Comparison of ENCODE assay signal across 10 cellular contexts in genomic region chr20:59938696-59939051, GRCh38. TPM values are rescaled to one million over a fixed set of nuclear protein-coding genes. Genes with fewer than 3 reads are reported as not detected.
DNase-seq lines count a peak whose midpoint lies in the region; ATAC-seq, FAIRE-seq and TF ChIP-seq lines count a peak whose summit lies in the region.
"Had no signal": no experiment of that assay in that cellular context is flagged by ENCODE, and none has a peak within 500 bp of the region (broad histone marks: within the 10 kb centered on the region; RNA-seq: fewer than 3 reads in every experiment).

No MANE protein-coding gene starts in this region.

- no peaks in the 10 kb centered on the region for H3K27me3 ChIP-seq in esophagus (ENCODE audit: control insufficient read depth in 1 of 2, insufficient read depth in 2 of 2, low read length in 2 of 2)
- no peaks in the 10 kb centered on the region for H3K27me3 ChIP-seq in psoas muscle (ENCODE audit: insufficient read depth in 3 of 3, low read length in 2 of 3)
- H3K27me3 ChIP-seq: SJCRH30 had no signal

- POLR2A ChIA-PET in RWPE1 (lab: Yijun Ruan, JAX; ENCODE audit: low non-redundant PET): no interaction called here

- H3K9me3 ChIP-seq in esophagus (ENCODE audit: control insufficient read depth in 2 of 2, insufficient read depth in 1 of 2, low read depth in 1 of 2, low read length in 1 of 2): peaks cover 0 to 3% of the 10 kb centered on the region in 2 donors
- H3K9me3 ChIP-seq in psoas muscle: no peaks in the 10 kb centered on the region
- H3K9me3 ChIP-seq: SJCRH30 had no signal

- H3K36me3 ChIP-seq in esophagus (ENCODE audit: control insufficient read depth in 2 of 2, insufficient read depth in 2 of 2, low read length in 1 of 2) (no peaks in the 10 kb centered on the region), psoas muscle (ENCODE audit: insufficient read depth in 1 of 2, low read depth in 1 of 2) (peaks cover 0 to 15% of the 10 kb centered on the region in 2 donors)

- H3K4me3 ChIP-seq in esophagus (ENCODE audit: low read depth in 1 of 2, low read length in 2 of 2) (peak overlapping the region; percentile 81 to 87), psoas muscle (peak overlapping the region; percentile 85)
- H3K4me3 ChIP-seq: SJCRH30 had no signal

- H3K4me1 ChIP-seq in esophagus (ENCODE audit: control insufficient read depth in 2 of 2, insufficient read depth in 2 of 2, low read length in 1 of 2) (peaks cover 9% of the 10 kb centered on the region in 2 donors), psoas muscle (peaks cover 55% of the 10 kb centered on the region)

- 74 to 75% methylated on average over 7 of the region's 7 CpGs for WGBS in esophagus, 2 donors
- WGBS in psoas muscle, 3 donors: 61 to 69% (median 64%) methylated on average over 7 of the region's 7 CpGs

- TF ChIP-seq CTCF in RWPE1 (conservative IDR thresholded peaks at IDR 0.05; ENCODE audit: low read depth): no peak
- TF ChIP-seq CTCF in psoas muscle (IDR thresholded peaks at IDR 0.05): no peak

- DNase-seq in ELR (ENCODE audit: low read depth) (peak; percentile 60), RWPE1 (ENCODE audit: low spot score) (no peak), psoas muscle (peak; percentile 76 to 90), urothelium cell line (ENCODE audit: low spot score) (no peak), frontal cortex (ENCODE audit: low spot score in 2 of 2) (no peak), iPS-NIHi7 (ENCODE audit: extremely low spot score) (no peak)
- DNase-seq: effector CD8-positive, alpha-beta T cell had no signal

- H3K27ac ChIP-seq in RWPE1 (peak overlapping the region; percentile 97), esophagus (ENCODE audit: low read depth in 2 of 2, low read length in 1 of 2) (no peak overlapping the region), psoas muscle (peak overlapping the region; percentile 96)
- H3K27ac ChIP-seq: SJCRH30 had no signal

- intact Hi-C loops in psoas muscle (cut with DNase I): loop anchor here in 1 of 2 donors (5.0 kb wide), 1 partner anchor 119 kb away; no protein-coding TSS in a partner anchor

- CTCF ChIA-PET in RWPE1 (lab: Yijun Ruan, JAX): interaction anchor here (0.7 to 1.7 kb wide), 3 partner anchors 88 to 367 kb away, joined by 3 to 6 read pairs (median 4); no protein-coding TSS in a partner anchor

- FAIRE-seq in urothelium cell line (lab: Jason Lieb, UNC) (no peak), frontal cortex (lab: Jason Lieb, UNC) (no peak)

- peak; percentile 66 to 74 (median 70) for ATAC-seq in psoas muscle
- ATAC-seq in HG02678 (IDR thresholded peaks at IDR 0.05; ENCODE audit: unreplicated experiment): no peak

RNA-seq across cellular contexts. Expression of gene PPP1R3D, which starts 1.4 kb away (rescaled TPM):
- 1 to 10 TPM; 5.1 to 5.7 TPM for polyA plus RNA-seq in esophagus
- 1 to 10 TPM; 4.6 to 8.8 (median 7.0) TPM for total RNA-seq in psoas muscle
- 10 to 100 TPM in 1 of 3 donors, 1 to 10 TPM in 2; 2.0 to 14.7 (median 4.3) TPM for polyA plus RNA-seq in psoas muscle
- 2.4 TPM for total RNA-seq in frontal cortex

RNA-seq across cellular contexts. Expression of gene FAM217B, which starts 1.5 kb away (rescaled TPM):
- polyA plus RNA-seq in esophagus (1 to 10 TPM; 2.2 TPM), psoas muscle (10 to 100 TPM in 1 of 3 donors, 1 to 10 TPM in 2; 1.9 to 19.8 (median 2.2) TPM)
- total RNA-seq in psoas muscle (10 to 100 TPM in 1 of 4 donors, 1 to 10 TPM in 3; 6.5 to 29.2 (median 6.9) TPM), frontal cortex (32.6 TPM)

RNA-seq across cellular contexts. Expression of gene SYCP2, which starts 5.2 kb away (rescaled TPM):
- polyA plus RNA-seq in esophagus (1 to 10 TPM in 1 of 2 donors, under 1 TPM in 1; 0.56 to 1.1 TPM), psoas muscle (under 1 TPM; 0.29 to 0.42 (median 0.30) TPM)
- total RNA-seq in psoas muscle (1 to 10 TPM in 1 of 4 donors, under 1 TPM in 3; 0.49 to 1.1 (median 0.79) TPM), frontal cortex (4.1 TPM)

RNA-seq across cellular contexts. Expression of gene CDH26, which starts 19.5 kb away (rescaled TPM):
- 1 to 10 TPM; 2.6 to 3.8 TPM for polyA plus RNA-seq in esophagus
- total RNA-seq in psoas muscle: under 1 TPM; 0.22 to 0.77 (median 0.35) TPM
- polyA plus RNA-seq in psoas muscle: under 1 TPM; 0.18 to 0.62 (median 0.32) TPM
- total RNA-seq in frontal cortex: 0.41 TPM

Comparison
In these comparisons a context has a peak if more than half of its experiments do, and no peak if none do; other contexts are left out.
1. DNase-seq: peak in ELR (single experiment) and psoas muscle (2 of 2); none in RWPE1 (single experiment), urothelium cell line (single experiment), frontal cortex (0 of 2) and iPS-NIHi7 (single experiment).
2. H3K27ac ChIP-seq: peak in RWPE1 (single experiment) and psoas muscle (single experiment); none in esophagus (0 of 2).